Comparison of ENCODE assay signal across 15 cellular contexts in the genomic region with DNA sequence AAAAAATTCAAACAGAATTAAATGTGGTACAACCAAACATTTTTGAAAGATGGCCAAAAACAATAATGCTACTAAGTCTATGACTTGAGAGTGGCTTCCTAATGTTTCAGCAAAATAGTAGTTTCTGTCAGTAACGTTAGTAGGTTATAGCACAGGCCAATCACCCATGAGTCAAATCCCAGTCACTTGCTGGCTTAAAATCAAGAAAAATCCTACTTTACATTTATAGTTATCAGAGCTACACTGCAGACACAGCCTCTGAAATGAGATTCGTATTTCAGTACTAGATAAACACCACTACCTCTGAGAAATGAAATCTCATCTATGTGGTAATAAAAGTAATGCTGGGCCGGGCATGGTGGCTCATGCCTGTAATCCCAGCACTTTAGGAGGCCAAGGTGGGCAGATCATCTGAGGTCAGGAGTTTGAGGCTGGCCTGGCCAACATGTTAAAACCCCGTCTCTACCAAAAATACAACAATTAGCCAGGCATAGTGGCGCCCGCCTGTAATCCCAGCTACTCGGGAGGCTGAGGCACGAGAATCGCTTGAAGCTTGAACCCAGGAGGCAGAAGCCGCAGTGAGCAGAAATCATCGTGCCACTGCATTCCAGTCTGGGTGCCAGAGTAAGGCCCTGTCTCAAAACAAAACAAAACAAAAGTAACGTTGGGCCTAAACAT. TPM values are rescaled to one million over a fixed set of nuclear protein-coding genes. Genes with fewer than 3 reads are reported as not detected.
DNase-seq lines count a peak whose midpoint lies in the region; ATAC-seq and TF ChIP-seq lines count a peak whose summit lies in the region.
"Had no signal": no experiment of that assay in that cellular context is flagged by ENCODE, and none has a peak within 500 bp of the region (broad histone marks: within the 10 kb centered on the region; RNA-seq: fewer than 3 reads in every experiment).

No MANE protein-coding gene starts in this region.

- DNase-seq in EH (ENCODE audit: low read depth) (peak; percentile 89), RKO (ENCODE audit: low spot score) (peak; percentile 79), epithelial cell of prostate (ENCODE audit: low read depth, low spot score) (no peak), pulmonary artery endothelial cell (ENCODE audit: low read depth, low spot score) (peak; percentile 47), BE2C (no peak), mesendoderm (no peak), endodermal cell (no peak)
- DNase-seq: activated CD4-positive, alpha-beta T cell treated with anti-CD3 and anti-CD28 coated beads for 36 hours; cerebellar nuclear complex; COR-L47; glutamatergic neuron; NCI-H187 treated with DMSO at 0.1 percent for 48 hours; stimulated activated CD4-positive, alpha-beta T cell treated with anti-CD3 and anti-CD28 coated beads, Interleukin-1b, Interleukin-23, amount 100 ng/mL, for 48 hours had no signal

- no peaks in the 10 kb centered on the region for H3K79me1 ChIP-seq in mesendoderm (ENCODE audit: low read length)

- peaks cover 8% of the 10 kb centered on the region for H3K9me3 Mint-ChIP-seq in endodermal cell

- no peak overlapping the region for H4K8ac ChIP-seq in mesendoderm (ENCODE audit: low read depth, low read length)

- H3K4me3 ChIP-seq in BE2C (ENCODE audit: low read depth, low read length), result no peak overlapping the region
- no peak overlapping the region for H3K4me3 ChIP-seq in mesendoderm (ENCODE audit: low read length)
- H3K4me3 ChIP-seq in endodermal cell (ENCODE audit: low read length), result no peak overlapping the region
- H3K4me3 ChIP-seq: left lung had no signal

- no peak overlapping the region for H2BK120ac ChIP-seq in mesendoderm (ENCODE audit: low read depth, low read length)

- H3K9me3 ChIP-seq in BE2C (no peaks in the 10 kb centered on the region), endodermal cell (ENCODE audit: control insufficient read depth, low read length) (no peaks in the 10 kb centered on the region)

- H3K27me3 ChIP-seq in BE2C (no peaks in the 10 kb centered on the region), mesendoderm (ENCODE audit: insufficient read depth, low read length, poor library complexity) (no peaks in the 10 kb centered on the region), endodermal cell (ENCODE audit: control insufficient read depth, insufficient read depth, low read length, poor library complexity, severe bottlenecking) (no peaks in the 10 kb centered on the region)
- H3K27me3 ChIP-seq: left lung had no signal

- H3K56ac ChIP-seq in mesendoderm (ENCODE audit: low read length), result no peak overlapping the region

- no peak overlapping the region for H3K4me2 ChIP-seq in mesendoderm (ENCODE audit: low read length)

- H4K5ac ChIP-seq in mesendoderm (ENCODE audit: low read length), result no peak overlapping the region

- H3K27me3 Mint-ChIP-seq in endodermal cell (ENCODE audit: insufficient read depth), result no peaks in the 10 kb centered on the region
- H3K27me3 Mint-ChIP-seq: activated CD4-positive, alpha-beta T cell treated with anti-CD3 and anti-CD28 coated beads for 36 hours had no signal

- no peak overlapping the region for H3K4ac ChIP-seq in mesendoderm (ENCODE audit: low read depth, low read length)

- H3K79me2 ChIP-seq in mesendoderm (ENCODE audit: control insufficient read depth, insufficient read depth, low read length), result no peaks in the 10 kb centered on the region

- H3K4me1 ChIP-seq in BE2C, result no peaks in the 10 kb centered on the region
- no peaks in the 10 kb centered on the region for H3K4me1 ChIP-seq in mesendoderm (ENCODE audit: control insufficient read depth, low read depth, low read length)
- peaks cover 2% of the 10 kb centered on the region for H3K4me1 ChIP-seq in endodermal cell (ENCODE audit: control insufficient read depth, insufficient read depth, low read length)

- H2BK5ac ChIP-seq in mesendoderm (ENCODE audit: low read length), result no peak overlapping the region

- no peak overlapping the region for H2BK15ac ChIP-seq in mesendoderm (replicated peaks; ENCODE audit: low read depth)

- H3K27ac ChIP-seq in epithelial cell of prostate, result peak overlapping the region; percentile 28
- H3K27ac ChIP-seq in mesendoderm (ENCODE audit: low read depth, low read length), result no peak overlapping the region
- no peak overlapping the region for H3K27ac ChIP-seq in endodermal cell (ENCODE audit: low read depth, low read length)
- H3K27ac ChIP-seq: left lung had no signal

- H3K36me3 Mint-ChIP-seq in endodermal cell (ENCODE audit: low read depth), result peaks cover 62% of the 10 kb centered on the region

- H2AK5ac ChIP-seq in mesendoderm (ENCODE audit: low read length), result no peak overlapping the region

- peaks cover 14% of the 10 kb centered on the region for H3K4me1 Mint-ChIP-seq in endodermal cell

- no peak overlapping the region for H3K27ac Mint-ChIP-seq in endodermal cell
- H3K27ac Mint-ChIP-seq: activated CD4-positive, alpha-beta T cell treated with anti-CD3 and anti-CD28 coated beads for 36 hours had no signal

- no peak overlapping the region for H3K18ac ChIP-seq in mesendoderm (ENCODE audit: low read length)

- no CpG with 5 or more reads among the region's 12 CpGs for WGBS in mesendoderm (ENCODE audit: extremely low coverage, insufficient coverage, low lambda C conversion rate)
- 96 to 100% methylated on average over 3 to 12 of the region's 12 CpGs for WGBS in endodermal cell (ENCODE audit: insufficient coverage in 1 of 2, insufficient read length in 1 of 2), 2 experiments

- TF ChIP-seq CTCF in BE2C (IDR thresholded peaks at IDR 0.05; ENCODE audit: low read depth, low read length) (no peak), endodermal cell (conservative IDR thresholded peaks at IDR 0.05) (no peak)

- no peak overlapping the region for H3K4me3 Mint-ChIP-seq in endodermal cell
- H3K4me3 Mint-ChIP-seq: activated CD4-positive, alpha-beta T cell treated with anti-CD3 and anti-CD28 coated beads for 36 hours had no signal

- no peak overlapping the region for H3K23ac ChIP-seq in mesendoderm (ENCODE audit: low read length)

- H3K9ac ChIP-seq in mesendoderm (ENCODE audit: low read length) (no peak overlapping the region), endodermal cell (ENCODE audit: extremely low read depth, low read length, poor library complexity, severe bottlenecking) (no peak overlapping the region)

- H3K36me3 ChIP-seq in BE2C (peaks cover 8% of the 10 kb centered on the region), mesendoderm (ENCODE audit: control insufficient read depth, insufficient read depth, low read length) (no peaks in the 10 kb centered on the region), endodermal cell (ENCODE audit: control insufficient read depth, insufficient read depth, low read length) (peaks cover 47% of the 10 kb centered on the region)

- ATAC-seq in GM18498 (IDR thresholded peaks at IDR 0.05; ENCODE audit: unreplicated experiment), result no peak
- ATAC-seq: activated CD4-positive, alpha-beta T cell treated with anti-CD3 and anti-CD28 coated beads for 36 hours; left lung had no signal

RNA-seq across cellular contexts. Expression of gene ZDHHC21, which starts 6.1 kb away (rescaled TPM):
- total RNA-seq in pulmonary artery endothelial cell (24.6 and 25.2 TPM in 2 replicates), endodermal cell (10 to 100 TPM; 17.1 to 18.6 TPM)
- 1.8 TPM for polyA plus RNA-seq in BE2C (2012; ENCODE audit: insufficient read depth, insufficient read length, low read depth)
- 4.9 TPM for polyA plus RNA-seq in mesendoderm (2013, experiment 1 of 2)
- 5.0 TPM for polyA plus RNA-seq in mesendoderm (2013, experiment 2 of 2)
- polyA plus RNA-seq in endodermal cell (2013, experiment 1 of 2), result 10.9 TPM
- polyA plus RNA-seq in endodermal cell (2013, experiment 2 of 2), result 10.8 TPM

RNA-seq across cellular contexts. Expression of gene CER1, which starts 35.4 kb away (rescaled TPM):
- total RNA-seq in pulmonary artery endothelial cell (not detected in 2 replicates), endodermal cell (1,000 to 10,000 TPM in 1 of 2 donors, 100 to 1,000 TPM in 1; 694 to 2,562 TPM)
- not detected for polyA plus RNA-seq in BE2C (2012; ENCODE audit: insufficient read depth, insufficient read length, low read depth)
- 779 TPM for polyA plus RNA-seq in mesendoderm (2013, experiment 1 of 2)
- 727 TPM for polyA plus RNA-seq in mesendoderm (2013, experiment 2 of 2)
- polyA plus RNA-seq in endodermal cell (2013, experiment 1 of 2), result 848 TPM
- 1,218 TPM for polyA plus RNA-seq in endodermal cell (2013, experiment 2 of 2)
- total RNA-seq: activated CD4-positive, alpha-beta T cell treated with anti-CD3 and anti-CD28 coated beads for 36 hours; left lung had no signal

Comparison
In these comparisons a context has a peak if more than half of its experiments do, and no peak if none do; other contexts are left out.
1. DNase-seq: peak in EH (single experiment), RKO (single experiment) and pulmonary artery endothelial cell (single experiment); none in epithelial cell of prostate (single experiment), BE2C (single experiment), mesendoderm (single experiment) and endodermal cell (single experiment).
2. RNA of gene CER1, which starts 35.4 kb away (total RNA-seq): 694 to 2,562 TPM in endodermal cell; not detected in pulmonary artery endothelial cell; every median in the first group is over 100 times any median in the second.